ENCODE assay signal across 2 cellular contexts in genomic region chr18:23106575-23106974, GRCh38.
TF ChIP-seq lines count a peak whose summit lies in the region.

No MANE protein-coding gene starts in this region.

TF ChIP-seq in SK-N-SH, 30 proteins besides CTCF, POLR2A, EP300 and RAD21 (continued from another document):
- TF ChIP-seq, protein P1, sequence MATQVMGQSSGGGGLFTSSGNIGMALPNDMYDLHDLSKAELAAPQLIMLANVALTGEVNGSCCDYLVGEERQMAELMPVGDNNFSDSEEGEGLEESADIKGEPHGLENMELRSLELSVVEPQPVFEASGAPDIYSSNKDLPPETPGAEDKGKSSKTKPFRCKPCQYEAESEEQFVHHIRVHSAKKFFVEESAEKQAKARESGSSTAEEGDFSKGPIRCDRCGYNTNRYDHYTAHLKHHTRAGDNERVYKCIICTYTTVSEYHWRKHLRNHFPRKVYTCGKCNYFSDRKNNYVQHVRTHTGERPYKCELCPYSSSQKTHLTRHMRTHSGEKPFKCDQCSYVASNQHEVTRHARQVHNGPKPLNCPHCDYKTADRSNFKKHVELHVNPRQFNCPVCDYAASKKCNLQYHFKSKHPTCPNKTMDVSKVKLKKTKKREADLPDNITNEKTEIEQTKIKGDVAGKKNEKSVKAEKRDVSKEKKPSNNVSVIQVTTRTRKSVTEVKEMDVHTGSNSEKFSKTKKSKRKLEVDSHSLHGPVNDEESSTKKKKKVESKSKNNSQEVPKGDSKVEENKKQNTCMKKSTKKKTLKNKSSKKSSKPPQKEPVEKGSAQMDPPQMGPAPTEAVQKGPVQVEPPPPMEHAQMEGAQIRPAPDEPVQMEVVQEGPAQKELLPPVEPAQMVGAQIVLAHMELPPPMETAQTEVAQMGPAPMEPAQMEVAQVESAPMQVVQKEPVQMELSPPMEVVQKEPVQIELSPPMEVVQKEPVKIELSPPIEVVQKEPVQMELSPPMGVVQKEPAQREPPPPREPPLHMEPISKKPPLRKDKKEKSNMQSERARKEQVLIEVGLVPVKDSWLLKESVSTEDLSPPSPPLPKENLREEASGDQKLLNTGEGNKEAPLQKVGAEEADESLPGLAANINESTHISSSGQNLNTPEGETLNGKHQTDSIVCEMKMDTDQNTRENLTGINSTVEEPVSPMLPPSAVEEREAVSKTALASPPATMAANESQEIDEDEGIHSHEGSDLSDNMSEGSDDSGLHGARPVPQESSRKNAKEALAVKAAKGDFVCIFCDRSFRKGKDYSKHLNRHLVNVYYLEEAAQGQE (IDR thresholded peaks at IDR 0.05; ENCODE audit: low read depth, low read length), result peak; percentile 52; the same call in 1 of the 2 replicates
- TF ChIP-seq NRF1 (IDR thresholded peaks at IDR 0.05; ENCODE audit: low read depth, low read length) (no peak), SIN3A (IDR thresholded peaks at IDR 0.05; ENCODE audit: borderline replicate concordance, low read depth, low read length) (no peak), SMC3 (IDR thresholded peaks at IDR 0.05; ENCODE audit: low read depth, low read length) (no peak), CHD2 (IDR thresholded peaks at IDR 0.05; ENCODE audit: low read length, partially characterized antibody) (no peak), FOXJ3 (CRISPR knock-in tag; IDR thresholded peaks at IDR 0.05) (no peak), RCOR1 (IDR thresholded peaks at IDR 0.05; ENCODE audit: low read length) (no peak), RFX5 (IDR thresholded peaks at IDR 0.05; ENCODE audit: low read length) (no peak), ELF1 (IDR thresholded peaks at IDR 0.05) (no peak), EZH2phosphoT487 (IDR thresholded peaks at IDR 0.05; ENCODE audit: borderline replicate concordance, low read depth) (no peak), YY1 (IDR thresholded peaks at IDR 0.05; ENCODE audit: low read depth) (no peak), PBX3 (IDR thresholded peaks at IDR 0.05) (peak; percentile 94), MXI1 (IDR thresholded peaks at IDR 0.05; ENCODE audit: low read depth, low read length) (no peak), RXRA (IDR thresholded peaks at IDR 0.05; ENCODE audit: borderline replicate concordance, low read depth) (peak; percentile 67; the same call in 1 of the 2 replicates), JUND (IDR thresholded peaks at IDR 0.05) (peak; percentile 91), FOSL2 (IDR thresholded peaks at IDR 0.05; ENCODE audit: borderline replicate concordance, low read depth) (peak; percentile 79; the same call in 1 of the 2 replicates), USF2 (IDR thresholded peaks at IDR 0.05; ENCODE audit: borderline replicate concordance, low read depth, low read length) (no peak)
- TF ChIP-seq, protein P2, sequence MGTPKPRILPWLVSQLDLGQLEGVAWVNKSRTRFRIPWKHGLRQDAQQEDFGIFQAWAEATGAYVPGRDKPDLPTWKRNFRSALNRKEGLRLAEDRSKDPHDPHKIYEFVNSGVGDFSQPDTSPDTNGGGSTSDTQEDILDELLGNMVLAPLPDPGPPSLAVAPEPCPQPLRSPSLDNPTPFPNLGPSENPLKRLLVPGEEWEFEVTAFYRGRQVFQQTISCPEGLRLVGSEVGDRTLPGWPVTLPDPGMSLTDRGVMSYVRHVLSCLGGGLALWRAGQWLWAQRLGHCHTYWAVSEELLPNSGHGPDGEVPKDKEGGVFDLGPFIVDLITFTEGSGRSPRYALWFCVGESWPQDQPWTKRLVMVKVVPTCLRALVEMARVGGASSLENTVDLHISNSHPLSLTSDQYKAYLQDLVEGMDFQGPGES (IDR thresholded peaks at IDR 0.05; ENCODE audit: low read depth, low read length), result no peak
- TF ChIP-seq, protein P3, sequence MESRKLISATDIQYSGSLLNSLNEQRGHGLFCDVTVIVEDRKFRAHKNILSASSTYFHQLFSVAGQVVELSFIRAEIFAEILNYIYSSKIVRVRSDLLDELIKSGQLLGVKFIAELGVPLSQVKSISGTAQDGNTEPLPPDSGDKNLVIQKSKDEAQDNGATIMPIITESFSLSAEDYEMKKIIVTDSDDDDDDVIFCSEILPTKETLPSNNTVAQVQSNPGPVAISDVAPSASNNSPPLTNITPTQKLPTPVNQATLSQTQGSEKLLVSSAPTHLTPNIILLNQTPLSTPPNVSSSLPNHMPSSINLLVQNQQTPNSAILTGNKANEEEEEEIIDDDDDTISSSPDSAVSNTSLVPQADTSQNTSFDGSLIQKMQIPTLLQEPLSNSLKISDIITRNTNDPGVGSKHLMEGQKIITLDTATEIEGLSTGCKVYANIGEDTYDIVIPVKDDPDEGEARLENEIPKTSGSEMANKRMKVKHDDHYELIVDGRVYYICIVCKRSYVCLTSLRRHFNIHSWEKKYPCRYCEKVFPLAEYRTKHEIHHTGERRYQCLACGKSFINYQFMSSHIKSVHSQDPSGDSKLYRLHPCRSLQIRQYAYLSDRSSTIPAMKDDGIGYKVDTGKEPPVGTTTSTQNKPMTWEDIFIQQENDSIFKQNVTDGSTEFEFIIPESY (IDR thresholded peaks at IDR 0.05; ENCODE audit: borderline replicate concordance, low read depth), result no peak
- TF ChIP-seq, protein P4, sequence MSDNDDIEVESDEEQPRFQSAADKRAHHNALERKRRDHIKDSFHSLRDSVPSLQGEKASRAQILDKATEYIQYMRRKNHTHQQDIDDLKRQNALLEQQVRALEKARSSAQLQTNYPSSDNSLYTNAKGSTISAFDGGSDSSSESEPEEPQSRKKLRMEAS (IDR thresholded peaks at IDR 0.05; ENCODE audit: low read depth), result peak; percentile 38; the same call in 1 of the 2 replicates

TF ChIP-seq in GM23338, 12 proteins besides CTCF, POLR2A, EP300 and RAD21 (continued from another document):
- TF ChIP-seq, protein P5, sequence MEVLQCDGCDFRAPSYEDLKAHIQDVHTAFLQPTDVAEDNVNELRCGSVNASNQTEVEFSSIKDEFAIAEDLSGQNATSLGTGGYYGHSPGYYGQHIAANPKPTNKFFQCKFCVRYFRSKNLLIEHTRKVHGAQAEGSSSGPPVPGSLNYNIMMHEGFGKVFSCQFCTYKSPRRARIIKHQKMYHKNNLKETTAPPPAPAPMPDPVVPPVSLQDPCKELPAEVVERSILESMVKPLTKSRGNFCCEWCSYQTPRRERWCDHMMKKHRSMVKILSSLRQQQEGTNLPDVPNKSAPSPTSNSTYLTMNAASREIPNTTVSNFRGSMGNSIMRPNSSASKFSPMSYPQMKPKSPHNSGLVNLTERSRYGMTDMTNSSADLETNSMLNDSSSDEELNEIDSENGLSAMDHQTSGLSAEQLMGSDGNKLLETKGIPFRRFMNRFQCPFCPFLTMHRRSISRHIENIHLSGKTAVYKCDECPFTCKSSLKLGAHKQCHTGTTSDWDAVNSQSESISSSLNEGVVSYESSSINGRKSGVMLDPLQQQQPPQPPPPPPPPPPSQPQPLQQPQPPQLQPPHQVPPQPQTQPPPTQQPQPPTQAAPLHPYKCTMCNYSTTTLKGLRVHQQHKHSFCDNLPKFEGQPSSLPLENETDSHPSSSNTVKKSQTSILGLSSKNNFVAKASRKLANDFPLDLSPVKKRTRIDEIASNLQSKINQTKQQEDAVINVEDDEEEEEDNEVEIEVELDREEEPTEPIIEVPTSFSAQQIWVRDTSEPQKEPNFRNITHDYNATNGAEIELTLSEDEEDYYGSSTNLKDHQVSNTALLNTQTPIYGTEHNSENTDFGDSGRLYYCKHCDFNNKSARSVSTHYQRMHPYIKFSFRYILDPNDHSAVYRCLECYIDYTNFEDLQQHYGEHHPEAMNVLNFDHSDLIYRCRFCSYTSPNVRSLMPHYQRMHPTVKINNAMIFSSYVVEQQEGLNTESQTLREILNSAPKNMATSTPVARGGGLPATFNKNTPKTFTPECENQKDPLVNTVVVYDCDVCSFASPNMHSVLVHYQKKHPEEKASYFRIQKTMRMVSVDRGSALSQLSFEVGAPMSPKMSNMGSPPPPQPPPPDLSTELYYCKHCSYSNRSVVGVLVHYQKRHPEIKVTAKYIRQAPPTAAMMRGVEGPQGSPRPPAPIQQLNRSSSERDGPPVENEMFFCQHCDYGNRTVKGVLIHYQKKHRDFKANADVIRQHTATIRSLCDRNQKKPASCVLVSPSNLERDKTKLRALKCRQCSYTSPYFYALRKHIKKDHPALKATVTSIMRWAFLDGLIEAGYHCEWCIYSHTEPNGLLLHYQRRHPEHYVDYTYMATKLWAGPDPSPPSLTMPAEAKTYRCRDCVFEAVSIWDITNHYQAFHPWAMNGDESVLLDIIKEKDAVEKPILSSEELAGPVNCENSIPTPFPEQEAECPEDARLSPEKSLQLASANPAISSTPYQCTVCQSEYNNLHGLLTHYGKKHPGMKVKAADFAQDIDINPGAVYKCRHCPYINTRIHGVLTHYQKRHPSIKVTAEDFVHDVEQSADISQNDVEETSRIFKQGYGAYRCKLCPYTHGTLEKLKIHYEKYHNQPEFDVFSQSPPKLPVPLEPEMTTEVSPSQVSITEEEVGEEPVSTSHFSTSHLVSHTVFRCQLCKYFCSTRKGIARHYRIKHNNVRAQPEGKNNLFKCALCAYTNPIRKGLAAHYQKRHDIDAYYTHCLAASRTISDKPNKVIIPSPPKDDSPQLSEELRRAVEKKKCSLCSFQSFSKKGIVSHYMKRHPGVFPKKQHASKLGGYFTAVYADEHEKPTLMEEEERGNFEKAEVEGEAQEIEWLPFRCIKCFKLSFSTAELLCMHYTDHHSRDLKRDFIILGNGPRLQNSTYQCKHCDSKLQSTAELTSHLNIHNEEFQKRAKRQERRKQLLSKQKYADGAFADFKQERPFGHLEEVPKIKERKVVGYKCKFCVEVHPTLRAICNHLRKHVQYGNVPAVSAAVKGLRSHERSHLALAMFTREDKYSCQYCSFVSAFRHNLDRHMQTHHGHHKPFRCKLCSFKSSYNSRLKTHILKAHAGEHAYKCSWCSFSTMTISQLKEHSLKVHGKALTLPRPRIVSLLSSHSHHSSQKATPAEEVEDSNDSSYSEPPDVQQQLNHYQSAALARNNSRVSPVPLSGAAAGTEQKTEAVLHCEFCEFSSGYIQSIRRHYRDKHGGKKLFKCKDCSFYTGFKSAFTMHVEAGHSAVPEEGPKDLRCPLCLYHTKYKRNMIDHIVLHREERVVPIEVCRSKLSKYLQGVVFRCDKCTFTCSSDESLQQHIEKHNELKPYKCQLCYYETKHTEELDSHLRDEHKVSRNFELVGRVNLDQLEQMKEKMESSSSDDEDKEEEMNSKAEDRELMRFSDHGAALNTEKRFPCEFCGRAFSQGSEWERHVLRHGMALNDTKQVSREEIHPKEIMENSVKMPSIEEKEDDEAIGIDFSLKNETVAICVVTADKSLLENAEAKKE (CRISPR knock-in tag; IDR thresholded peaks at IDR 0.05), result no peak
- TF ChIP-seq, protein P1 (IDR thresholded peaks at IDR 0.05; ENCODE audit: unreplicated experiment), result no peak
- TF ChIP-seq NANOG (IDR thresholded peaks at IDR 0.05; ENCODE audit: borderline replicate concordance), result no peak
- TF ChIP-seq ZNF331 (CRISPR knock-in tag; IDR thresholded peaks at IDR 0.05; ENCODE audit: low read depth), result no peak
